ENCODE assay signal across 31 cellular contexts in genomic region chr5:170641589-170642031, GRCh38.
"Had no signal": no experiment of that assay in that cellular context is flagged by ENCODE, and none has a peak within 500 bp of the region (broad histone marks: within the 10 kb centered on the region; RNA-seq: fewer than 3 reads in every experiment).

No MANE protein-coding gene starts in this region.

- H3K4me1 ChIP-seq: body of pancreas, breast epithelium, SJCRH30 had no signal

- H3K9me3 Mint-ChIP-seq: activated CD8-positive, alpha-beta T cell treated with anti-CD3 and anti-CD28 coated beads for 36 hours; activated naive CD4-positive, alpha-beta T cell treated with anti-CD3 and anti-CD28 coated beads for 36 hours; activated naive CD4-positive, alpha-beta T cell treated with anti-CD3 and anti-CD28 coated beads, Interleukin-2, amount 50 U/mL, for 72 hours; activated T-cell treated with anti-CD3 and anti-CD28 coated beads, Interleukin-2, amount 50 U/mL, for 72 hours; activated T-helper 17 cell treated with anti-CD3 and anti-CD28 coated beads, Interleukin-2, amount 50 U/mL, for 72 hours had no signal

- DNase-seq: activated CD4-positive, alpha-beta T cell treated with anti-CD3 and anti-CD28 coated beads for 1 hour; activated CD4-positive, alpha-beta T cell treated with anti-CD3 and anti-CD28 coated beads for 48 hours; activated CD4-positive, alpha-beta T cell treated with anti-CD3 and anti-CD28 coated beads, Interleukin-2, amount 50 U/mL, for 4 hours; activated CD4-positive, CD25-positive, alpha-beta regulatory T cell; activated CD8-positive, alpha-beta T cell treated with anti-CD3 and anti-CD28 coated beads for 36 hours; activated gamma-delta T cell treated with Interleukin-2 at 50 U/mL for 16 hours; activated naive CD4-positive, alpha-beta T cell treated with anti-CD3 and anti-CD28 coated beads for 36 hours; activated T-cell treated with anti-CD3 and anti-CD28 coated beads, Interleukin-2, amount 50 U/mL, for 1 hour; activated T-cell treated with anti-CD3 and anti-CD28 coated beads, Interleukin-2, amount 50 U/mL, for 72 hours; adrenal gland; body of pancreas; Kasumi-1; KG1; MG63; NCI-H1048; NCI-H1105 treated with DMSO at 0.1 percent for 48 hours; NCI-H1436; NCI-H1694 treated with DMSO at 0.1 percent for 48 hours; NCI-H2029; NCI-H345; NCI-H524 treated with DMSO at 0.1 percent for 48 hours; SHP77; SJCRH30; T1000; WERI-Rb-1 had no signal

- H3K27ac ChIP-seq: adrenal gland, body of pancreas, breast epithelium, SJCRH30, SK-N-MC, WERI-Rb-1 had no signal

- H3K27me3 ChIP-seq: body of pancreas, MG63 had no signal

- H3K4me3 ChIP-seq: adrenal gland, body of pancreas, breast epithelium, MG63, SJCRH30, SK-N-MC had no signal

- H3K36me3 Mint-ChIP-seq: activated naive CD4-positive, alpha-beta T cell treated with anti-CD3 and anti-CD28 coated beads, Interleukin-2, amount 50 U/mL, for 72 hours had no signal

- H3K36me3 ChIP-seq: adrenal gland, breast epithelium, MG63, SJCRH30, WERI-Rb-1 had no signal

- H3K4me3 Mint-ChIP-seq: activated CD8-positive, alpha-beta T cell treated with anti-CD3 and anti-CD28 coated beads for 36 hours; activated naive CD4-positive, alpha-beta T cell treated with anti-CD3 and anti-CD28 coated beads for 36 hours; activated T-cell treated with anti-CD3 and anti-CD28 coated beads, Interleukin-2, amount 50 U/mL, for 72 hours; activated T-helper 17 cell treated with anti-CD3 and anti-CD28 coated beads, Interleukin-2, amount 50 U/mL, for 72 hours had no signal

- H3K9me3 ChIP-seq: adrenal gland, body of pancreas, breast epithelium, MG63, SJCRH30 had no signal

- FAIRE-seq: astrocyte had no signal

- H3K27ac Mint-ChIP-seq: activated CD8-positive, alpha-beta T cell treated with anti-CD3 and anti-CD28 coated beads for 36 hours; activated naive CD4-positive, alpha-beta T cell treated with anti-CD3 and anti-CD28 coated beads for 36 hours; activated naive CD4-positive, alpha-beta T cell treated with anti-CD3 and anti-CD28 coated beads, Interleukin-2, amount 50 U/mL, for 72 hours; activated T-cell treated with anti-CD3 and anti-CD28 coated beads, Interleukin-2, amount 50 U/mL, for 72 hours; activated T-helper 17 cell treated with anti-CD3 and anti-CD28 coated beads, Interleukin-2, amount 50 U/mL, for 72 hours had no signal

- ATAC-seq: activated CD8-positive, alpha-beta T cell treated with anti-CD3 and anti-CD28 coated beads for 36 hours; activated naive CD4-positive, alpha-beta T cell treated with anti-CD3 and anti-CD28 coated beads, Interleukin-2, amount 50 U/mL, for 72 hours; activated T-cell treated with anti-CD3 and anti-CD28 coated beads, Interleukin-2, amount 50 U/mL, for 72 hours; activated T-helper 17 cell treated with anti-CD3 and anti-CD28 coated beads, Interleukin-2, amount 50 U/mL, for 72 hours; body of pancreas; Panc1 had no signal
